ENCODE assay signal across 30 cellular contexts in genomic region chr1:10421637-10422036, GRCh38. TPM values are rescaled to one million over a fixed set of nuclear protein-coding genes. Genes with fewer than 3 reads are reported as not detected.
"Had no signal": no experiment of that assay in that cellular context is flagged by ENCODE, and none has a peak within 500 bp of the region (broad histone marks: within the 10 kb centered on the region; RNA-seq: fewer than 3 reads in every experiment).

No MANE protein-coding gene starts in this region.

- DNase-seq: activated CD4-positive, alpha-beta T cell treated with anti-CD3 and anti-CD28 coated beads, Interleukin-2, amount 10 ng/mL, durations not matched to agents 7 days and 5 days; activated CD4-positive, alpha-beta T cell treated with anti-CD3 and anti-CD28 coated beads, Interleukin-2, amount 50 U/mL, for 48 hours; activated CD8-positive, alpha-beta T cell treated with anti-CD3 and anti-CD28 coated beads, Interleukin-2, amount 10 ng/mL, durations not matched to agents 7 days and 5 days; activated gamma-delta T cell; activated naive CD4-positive, alpha-beta T cell treated with Interleukin-2 at 50 U/mL for 16 hours; activated naive CD8-positive, alpha-beta T cell treated with anti-CD3 and anti-CD28 coated beads, Interleukin-2, amount 10 ng/mL, durations not matched to agents 7 days and 5 days; activated T-cell treated with anti-CD3 and anti-CD28 coated beads, Interleukin-2, amount 50 U/mL, for 24 hours; amygdala; NCI-H1105; NCI-H1436; NCI-H1694; NCI-H2029; NCI-H2171; NCI-H510A; NCI-H526; NCI-H748 treated with DMSO at 0.1 percent for 48 hours; NK-92 treated with Interleukin-12 subunit alpha and Interleukin-12 subunit beta, amount 100 ng/mL, for 24 hours; PC-3; Peyer's patch; RPMI8226; SW 1271; T-helper 1 cell; T-helper 2 cell; T-helper 9 cell had no signal

- H3K4me1 ChIP-seq: ascending aorta, Peyer's patch had no signal

- H3K27ac ChIP-seq: ascending aorta, Peyer's patch, VCaP had no signal

- H3K27ac Mint-ChIP-seq: activated CD4-positive, alpha-beta T cell treated with anti-CD3 and anti-CD28 coated beads, Interleukin-2, amount 10 ng/mL, durations not matched to agents 7 days and 5 days; activated CD8-positive, alpha-beta T cell treated with anti-CD3 and anti-CD28 coated beads, Interleukin-2, amount 10 ng/mL, durations not matched to agents 7 days and 5 days; activated naive CD4-positive, alpha-beta T cell treated with anti-CD3 and anti-CD28 coated beads, Interleukin-2, amount 50 U/mL, for 24 hours; activated naive CD8-positive, alpha-beta T cell treated with anti-CD3 and anti-CD28 coated beads, Interleukin-2, amount 10 ng/mL, durations not matched to agents 7 days and 5 days; activated T-cell treated with anti-CD3 and anti-CD28 coated beads, Interleukin-2, amount 50 U/mL, for 24 hours; activated T-helper 2 cell treated with anti-CD3 and anti-CD28 coated beads, Interferon-gamma antibody, Interleukin-2, Interleukin-4, amounts not matched to agents 10 μg/mL and 5 μg/mL and 100 μg/mL, durations not matched to agents 14 hours and 24 hours and 36 hours had no signal

- H3K27me3 Mint-ChIP-seq: activated CD4-positive, alpha-beta T cell treated with anti-CD3 and anti-CD28 coated beads, Interleukin-2, amount 10 ng/mL, durations not matched to agents 7 days and 5 days; activated naive CD4-positive, alpha-beta T cell treated with anti-CD3 and anti-CD28 coated beads, Interleukin-2, amount 50 U/mL, for 24 hours; activated naive CD8-positive, alpha-beta T cell treated with anti-CD3 and anti-CD28 coated beads, Interleukin-2, amount 10 ng/mL, durations not matched to agents 7 days and 5 days; activated T-cell treated with anti-CD3 and anti-CD28 coated beads, Interleukin-2, amount 50 U/mL, for 24 hours had no signal

- ATAC-seq: activated CD8-positive, alpha-beta T cell treated with anti-CD3 and anti-CD28 coated beads, Interleukin-2, amount 10 ng/mL, durations not matched to agents 7 days and 5 days; PC-3 had no signal

- H3K9me3 ChIP-seq: ascending aorta, Peyer's patch had no signal

- H3K4me3 Mint-ChIP-seq: activated CD4-positive, alpha-beta T cell treated with anti-CD3 and anti-CD28 coated beads, Interleukin-2, amount 10 ng/mL, durations not matched to agents 7 days and 5 days; activated CD8-positive, alpha-beta T cell treated with anti-CD3 and anti-CD28 coated beads, Interleukin-2, amount 10 ng/mL, durations not matched to agents 7 days and 5 days; activated naive CD4-positive, alpha-beta T cell treated with anti-CD3 and anti-CD28 coated beads, Interleukin-2, amount 50 U/mL, for 24 hours; activated naive CD8-positive, alpha-beta T cell treated with anti-CD3 and anti-CD28 coated beads, Interleukin-2, amount 10 ng/mL, durations not matched to agents 7 days and 5 days; activated T-cell treated with anti-CD3 and anti-CD28 coated beads, Interleukin-2, amount 50 U/mL, for 24 hours had no signal

- H3K4me1 Mint-ChIP-seq: activated CD4-positive, alpha-beta T cell treated with anti-CD3 and anti-CD28 coated beads, Interleukin-2, amount 10 ng/mL, durations not matched to agents 7 days and 5 days; activated naive CD4-positive, alpha-beta T cell treated with anti-CD3 and anti-CD28 coated beads, Interleukin-2, amount 50 U/mL, for 24 hours; activated naive CD8-positive, alpha-beta T cell treated with anti-CD3 and anti-CD28 coated beads, Interleukin-2, amount 10 ng/mL, durations not matched to agents 7 days and 5 days had no signal

- H3K4me3 ChIP-seq: ascending aorta, Peyer's patch had no signal

- H3K9me3 Mint-ChIP-seq: activated CD4-positive, alpha-beta T cell treated with anti-CD3 and anti-CD28 coated beads, Interleukin-2, amount 10 ng/mL, durations not matched to agents 7 days and 5 days; activated naive CD4-positive, alpha-beta T cell treated with anti-CD3 and anti-CD28 coated beads, Interleukin-2, amount 50 U/mL, for 24 hours; activated naive CD8-positive, alpha-beta T cell treated with anti-CD3 and anti-CD28 coated beads, Interleukin-2, amount 10 ng/mL, durations not matched to agents 7 days and 5 days; activated T-cell treated with anti-CD3 and anti-CD28 coated beads, Interleukin-2, amount 50 U/mL, for 24 hours; activated T-helper 2 cell treated with anti-CD3 and anti-CD28 coated beads, Interferon-gamma antibody, Interleukin-2, Interleukin-4, amounts not matched to agents 10 μg/mL and 5 μg/mL and 100 μg/mL, durations not matched to agents 14 hours and 24 hours and 36 hours had no signal

RNA-seq across cellular contexts. Expression of gene CENPS, which starts 8.6 kb away (rescaled TPM):
- total RNA-seq: ascending aorta had no signal

RNA-seq across cellular contexts. Expression of gene CORT, which starts 28.2 kb away (rescaled TPM):
- total RNA-seq: ascending aorta, cardiac septum, M059J, PC-3 had no signal
